23 cellular contexts compared by ENCODE assay signal in genomic region chr2:64015898-64016297, GRCh38. TPM values are rescaled to one million over a fixed set of nuclear protein-coding genes. Genes with fewer than 3 reads are reported as not detected.
DNase-seq lines count a peak whose midpoint lies in the region; ATAC-seq, FAIRE-seq and TF ChIP-seq lines count a peak whose summit lies in the region.
"Had no signal": no experiment of that assay in that cellular context is flagged by ENCODE, and none has a peak within 500 bp of the region (broad histone marks: within the 10 kb centered on the region; RNA-seq: fewer than 3 reads in every experiment).

No MANE protein-coding gene starts in this region.

- H2AK5ac ChIP-seq in IMR-90 (ENCODE audit: low read depth, low read length) = no peak overlapping the region

- H3K9me1 ChIP-seq in IMR-90 (ENCODE audit: insufficient read depth, low read length) = no peaks in the 10 kb centered on the region; the same call in 1 of the 2 replicates

- TF ChIP-seq EP300 in SK-N-SH (IDR thresholded peaks at IDR 0.05; ENCODE audit: borderline replicate concordance in 1 of 2, low read depth in 1 of 2, low read length in 1 of 2) = no peak
- no peak for TF ChIP-seq EP300 in GM12878 (IDR thresholded peaks at IDR 0.05; ENCODE audit: borderline replicate concordance in 1 of 2, control insufficient read depth in 1 of 2, low read depth in 2 of 2, low read length in 2 of 2)

- H3K79me2 ChIP-seq in SK-N-SH (ENCODE audit: insufficient read depth) (peaks cover 74% of the 10 kb centered on the region), GM12878 (ENCODE audit: control insufficient read depth, insufficient read depth, low read length) (peaks cover 48% of the 10 kb centered on the region)

- H3K9me3 ChIP-seq in SK-N-SH (no peaks in the 10 kb centered on the region), IMR-90 (ENCODE audit: control insufficient read depth, insufficient read depth, low read length) (no peaks in the 10 kb centered on the region), GM12878 (replicated peaks; ENCODE audit: control insufficient read depth, insufficient read depth, low read length) (no peaks in the 10 kb centered on the region)
- H3K9me3 ChIP-seq: esophagus squamous epithelium, HAP-1, pancreas, SJSA1 had no signal

- no peaks in the 10 kb centered on the region for H3K27me3 Mint-ChIP-seq in nephron progenitor cell (ENCODE audit: low read depth, poor library complexity)
- H3K27me3 Mint-ChIP-seq in Calu3 (ENCODE audit: unreplicated experiment) = no peaks in the 10 kb centered on the region
- H3K27me3 Mint-ChIP-seq: activated T-helper 17 cell treated with anti-CD3 and anti-CD28 coated beads, Interleukin-2, amount 50 U/mL, for 72 hours; stimulated activated memory B cell treated with anti-CD40 and anti-IgM and Interleukin-4, amounts not matched to agents 10 μg/mL and 1 μg/mL and 100 μg/mL, for 72 hours had no signal

- WGBS in SK-N-SH (ENCODE audit: low lambda C conversion rate) = 81% methylated on average over 3 of the region's 3 CpGs
- 100% methylated on average over 2 of the region's 3 CpGs; no CpG with 5 or more reads in 1 of the 2 experiments for WGBS in IMR-90 (ENCODE audit: extremely low coverage in 2 of 2, insufficient read length in 1 of 2), 2 experiments
- WGBS in GM12878 (ENCODE audit: insufficient coverage, insufficient replicate concordance, low lambda C conversion rate, missing lambda C conversion rate) = 97% methylated on average over 3 of the region's 3 CpGs

- H4K5ac ChIP-seq in IMR-90 (ENCODE audit: low read depth, low read length) = no peak overlapping the region

- peaks cover 31% of the 10 kb centered on the region for H3F3A ChIP-seq in SK-N-SH (replicated peaks; ENCODE audit: insufficient read depth)

- H3K4me2 ChIP-seq in SK-N-SH (0 out of 2 replicates have a peak overlapping the region, but pooled peaks have one; percentile 21), IMR-90 (ENCODE audit: low read depth, low read length) (no peak overlapping the region), GM12878 (ENCODE audit: control insufficient read depth, insufficient read depth) (peak overlapping the region; percentile 15)

- TF ChIP-seq POLR2A in IMR-90 (IDR thresholded peaks at IDR 0.05; ENCODE audit: low read depth, low read length) (no peak), GM12878 (IDR thresholded peaks at IDR 0.05; ENCODE audit: low read depth, low read length) (no peak)

- H3K4me3 Mint-ChIP-seq in nephron progenitor cell = peak overlapping the region; percentile 71
- H3K4me3 Mint-ChIP-seq in Calu3 (ENCODE audit: low read depth, unreplicated experiment) = no peak overlapping the region
- H3K4me3 Mint-ChIP-seq: activated CD8-positive, alpha-beta T cell treated with anti-CD3 and anti-CD28 coated beads, Interleukin-2, amount 10 ng/mL, durations not matched to agents 7 days and 5 days; activated T-helper 17 cell treated with anti-CD3 and anti-CD28 coated beads, Interleukin-2, amount 50 U/mL, for 72 hours; stimulated activated memory B cell treated with anti-CD40 and anti-IgM and Interleukin-4, amounts not matched to agents 10 μg/mL and 1 μg/mL and 100 μg/mL, for 72 hours had no signal

- H3K9me2 ChIP-seq in SK-N-SH = no peaks in the 10 kb centered on the region

- no peak for TF ChIP-seq CTCF in SK-N-SH (IDR thresholded peaks at IDR 0.05)
- no peak for TF ChIP-seq CTCF in IMR-90 (conservative IDR thresholded peaks at IDR 0.05; ENCODE audit: low read depth, low read length)
- no peak for TF ChIP-seq CTCF in GM12878 (IDR thresholded peaks at IDR 0.05 in 2 of 3, conservative IDR thresholded peaks at IDR 0.05 in 1 of 3; ENCODE audit: control insufficient read depth in 2 of 3, extremely low read depth in 1 of 3, insufficient read depth in 1 of 3, low read depth in 3 of 3, low read length in 3 of 3)
- TF ChIP-seq CTCF in nephron progenitor cell (IDR thresholded peaks at IDR 0.05) = no peak
- TF ChIP-seq CTCF in Calu3 (IDR thresholded peaks at IDR 0.05; ENCODE audit: unreplicated experiment) = no peak

- ATAC-seq in SK-N-SH treated with all-trans-retinoic acid at 6 μM for 48 hours = no peak
- ATAC-seq in IMR-90 (ENCODE audit: low read depth) = no peak
- ATAC-seq in GM12878 = no peak
- ATAC-seq: activated CD8-positive, alpha-beta T cell treated with anti-CD3 and anti-CD28 coated beads, Interleukin-2, amount 10 ng/mL, durations not matched to agents 7 days and 5 days; activated T-helper 17 cell treated with anti-CD3 and anti-CD28 coated beads, Interleukin-2, amount 50 U/mL, for 72 hours; pancreas; stimulated activated memory B cell treated with anti-CD40 and anti-IgM and Interleukin-4, amounts not matched to agents 10 μg/mL and 1 μg/mL and 100 μg/mL, for 72 hours had no signal

- no peak overlapping the region for H2BK15ac ChIP-seq in IMR-90 (ENCODE audit: low read depth, low read length)

- peaks cover 0 to 7% of the 10 kb centered on the region in 2 experiments for H3K36me3 ChIP-seq in SK-N-SH (replicated peaks in 1 of 2; ENCODE audit: control insufficient read depth in 1 of 2, insufficient read depth in 2 of 2, low read length in 1 of 2)
- H3K36me3 ChIP-seq in IMR-90 (ENCODE audit: control insufficient read depth, insufficient read depth, low read length) = no peaks in the 10 kb centered on the region
- no peaks in the 10 kb centered on the region for H3K36me3 ChIP-seq in GM12878 (ENCODE audit: control insufficient read depth in 2 of 2, insufficient read depth in 2 of 2, low read length in 1 of 2)
- H3K36me3 ChIP-seq: esophagus squamous epithelium, HAP-1, pancreas had no signal

- SMC1A ChIA-PET in GM12878 (lab: Charles Lee; ENCODE audit: uncharacterized antibody, unreplicated experiment) = interaction anchor here (0.7 to 1.4 kb wide), 8 partner anchors 8 to 92 kb away, joined by 3 to 4 read pairs (median 3); no protein-coding TSS in a partner anchor

- no peak overlapping the region for H2BK120ac ChIP-seq in IMR-90 (ENCODE audit: low read depth, low read length)

- no peak overlapping the region for H4K8ac ChIP-seq in IMR-90 (ENCODE audit: low read depth in 2 of 2, low read length in 2 of 2)

- H3K4ac ChIP-seq in IMR-90 (ENCODE audit: low read depth, low read length) = no peak overlapping the region

- intact Hi-C loops in IMR-90 (cut with micrococcal nuclease) (loop anchor here (5.0 kb wide), 1 partner anchor 319 kb away; no protein-coding TSS in a partner anchor), GM12878 (cut with micrococcal nuclease; ENCODE audit: unreplicated experiment) (no loop called here), Calu3 (cut with micrococcal nuclease; ENCODE audit: unreplicated experiment) (no loop called here)

- H3K23ac ChIP-seq in IMR-90 (ENCODE audit: low read depth, low read length) = peak overlapping the region; percentile 6; the same call in 1 of the 2 replicates

- RAD21 ChIA-PET in GM12878 (lab: Charles Lee; ENCODE audit: unreplicated experiment) = interaction anchor here (0.9 to 2.1 kb wide), 4 partner anchors 8 to 311 kb away, joined by 3 to 5 read pairs (median 4); no protein-coding TSS in a partner anchor

- no peaks in the 10 kb centered on the region for H3K27me3 ChIP-seq in SK-N-SH (ENCODE audit: insufficient read depth)
- H3K27me3 ChIP-seq in IMR-90 (ENCODE audit: control insufficient read depth, insufficient read depth, low read length) = no peaks in the 10 kb centered on the region
- no peaks in the 10 kb centered on the region for H3K27me3 ChIP-seq in GM12878 (replicated peaks in 1 of 2; ENCODE audit: control insufficient read depth in 2 of 2, insufficient read depth in 2 of 2, low read length in 1 of 2)
- H3K27me3 ChIP-seq: esophagus squamous epithelium, pancreas, SJSA1 had no signal

- in situ Hi-C loops in IMR-90 (cut with MboI; ENCODE audit: low sequenced_read_pairs) (no loop called here), GM12878 (cut with MboI) (no loop called here)

- peaks cover 10 to 38% of the 10 kb centered on the region in 2 experiments; a peak in 3 of 4 replicates for H3K79me1 ChIP-seq in IMR-90 (ENCODE audit: low read depth in 1 of 2, low read length in 2 of 2)

- H2BK20ac ChIP-seq in IMR-90 (ENCODE audit: low read depth, low read length) = no peak overlapping the region

- no peak overlapping the region for H2AK9ac ChIP-seq in IMR-90 (replicated peaks; ENCODE audit: low read depth, low read length, poor library complexity)

- H3K4me1 ChIP-seq in SK-N-SH (ENCODE audit: control insufficient read depth in 1 of 2, insufficient read depth in 2 of 2, low read depth in 1 of 2, low read length in 1 of 2) (peaks cover 4 to 25% of the 10 kb centered on the region in 2 experiments), IMR-90 (ENCODE audit: control insufficient read depth, insufficient read depth, low read length) (peaks cover 7% of the 10 kb centered on the region), GM12878 (ENCODE audit: control insufficient read depth, insufficient read depth, low read length) (peaks cover 5% of the 10 kb centered on the region; the same call in 1 of the 2 replicates)

- no peak for DNase-seq in SK-N-SH
- no peak for DNase-seq in IMR-90
- no peak for DNase-seq in GM12878 (ENCODE audit: low read depth, low spot score)
- DNase-seq in nephron progenitor cell = no peak
- DNase-seq in Calu3 = no peak
- no peak for DNase-seq in NCI-H2029 treated with DMSO at 0.1 percent for 48 hours (lab: John Stamatoyannopoulos, UW)
- DNase-seq in cerebellar nuclear complex (lab: John Stamatoyannopoulos, UW) = no peak
- DNase-seq: 8988T; activated CD8-positive, alpha-beta T cell treated with anti-CD3 and anti-CD28 coated beads, Interleukin-2, amount 10 ng/mL, durations not matched to agents 7 days and 5 days; anterior cingulate cortex; CD8-positive, alpha-beta memory T cell; esophagus squamous epithelium; head of caudate nucleus; NCI-H1436; pancreas; trophoblast cell had no signal

- no peak for FAIRE-seq in GM12878 (lab: Jason Lieb, UNC)
- FAIRE-seq: G401.6, islet of Langerhans, pancreas had no signal

- peaks cover 18% of the 10 kb centered on the region for H3K36me3 Mint-ChIP-seq in nephron progenitor cell (ENCODE audit: low read depth)
- H3K36me3 Mint-ChIP-seq in Calu3 (ENCODE audit: insufficient read depth, unreplicated experiment) = peaks cover 27% of the 10 kb centered on the region

- H4K91ac ChIP-seq in IMR-90 (ENCODE audit: insufficient read depth, low read depth, low read length) = no peak overlapping the region

- H3K56ac ChIP-seq in IMR-90 (ENCODE audit: extremely low read depth, insufficient read depth, low read length) = no peak overlapping the region

- H3K14ac ChIP-seq in IMR-90 (replicated peaks; ENCODE audit: low read depth, low read length) = no peak overlapping the region; the same call in 1 of the 2 replicates

- BruUV-seq in IMR-90 (replicated peaks; lab: Mats Ljungman, UMichigan) (no TSS peak), GM12878 (replicated peaks; lab: Mats Ljungman, UMichigan) (TSS peak; percentile 44), Calu3 (replicated peaks; lab: Mats Ljungman, UMichigan) (no TSS peak)

- POLR2A ChIA-PET in SK-N-SH (lab: Yijun Ruan, JAX) = no interaction called here
- POLR2A ChIA-PET in IMR-90 (lab: Charles Lee; ENCODE audit: unreplicated experiment) = no interaction called here
- POLR2A ChIA-PET in GM12878 (lab: Charles Lee) = no interaction called here

- no peak overlapping the region for H2AFZ ChIP-seq in SK-N-SH (ENCODE audit: low read depth)
- no peak overlapping the region for H2AFZ ChIP-seq in IMR-90 (replicated peaks; ENCODE audit: low read length, poor library complexity)
- H2AFZ ChIP-seq in GM12878 (ENCODE audit: control insufficient read depth, low read depth, low read length) = no peak overlapping the region

- H3K9me3 Mint-ChIP-seq in nephron progenitor cell (peaks cover 3% of the 10 kb centered on the region), Calu3 (ENCODE audit: low read depth, unreplicated experiment) (no peaks in the 10 kb centered on the region)
- H3K9me3 Mint-ChIP-seq: activated T-helper 17 cell treated with anti-CD3 and anti-CD28 coated beads, Interleukin-2, amount 50 U/mL, for 72 hours; CD8-positive, alpha-beta memory T cell; stimulated activated memory B cell treated with anti-CD40 and anti-IgM and Interleukin-4, amounts not matched to agents 10 μg/mL and 1 μg/mL and 100 μg/mL, for 72 hours had no signal

- H4K20me1 ChIP-seq in SK-N-SH (ENCODE audit: insufficient read depth) (peaks cover 16% of the 10 kb centered on the region), IMR-90 (ENCODE audit: insufficient read depth, low read length) (peaks cover 30% of the 10 kb centered on the region), GM12878 (ENCODE audit: control insufficient read depth, insufficient read depth) (no peaks in the 10 kb centered on the region)

- H3K27ac Mint-ChIP-seq in nephron progenitor cell (no peak overlapping the region), Calu3 (ENCODE audit: unreplicated experiment) (no peak overlapping the region)
- H3K27ac Mint-ChIP-seq: activated CD8-positive, alpha-beta T cell treated with anti-CD3 and anti-CD28 coated beads, Interleukin-2, amount 10 ng/mL, durations not matched to agents 7 days and 5 days; activated T-helper 17 cell treated with anti-CD3 and anti-CD28 coated beads, Interleukin-2, amount 50 U/mL, for 72 hours; stimulated activated memory B cell treated with anti-CD40 and anti-IgM and Interleukin-4, amounts not matched to agents 10 μg/mL and 1 μg/mL and 100 μg/mL, for 72 hours had no signal

- dilution Hi-C loops in IMR-90 (cut with HindIII; ENCODE audit: low sequenced_read_pairs, unreplicated experiment) = no loop called here

- TF ChIP-seq RAD21 in SK-N-SH (IDR thresholded peaks at IDR 0.05; ENCODE audit: low read length) (no peak), IMR-90 (IDR thresholded peaks at IDR 0.05; ENCODE audit: low read length) (no peak), GM12878 (IDR thresholded peaks at IDR 0.05; ENCODE audit: insufficient read depth, low read depth, low read length) (no peak)

- CTCF ChIA-PET in SK-N-SH (lab: Yijun Ruan, JAX) (interaction anchor here (1.1 kb wide), 1 partner anchor 630 kb away, joined by 3 read pairs; no protein-coding TSS in a partner anchor), IMR-90 (lab: Yijun Ruan, JAX) (no interaction called here), GM12878 (lab: Yijun Ruan, JAX) (interaction anchor here (0.6 to 2.5 kb wide), 12 partner anchors 9 to 1971 kb away, joined by 3 to 7 read pairs (median 4); no protein-coding TSS in a partner anchor), Calu3 (lab: Charles Lee) (no interaction called here)

- H3K4me3 ChIP-seq in SK-N-SH (ENCODE audit: low read depth in 2 of 2, low read length in 1 of 2) (no peak overlapping the region; a peak in 1 of 4 replicates), IMR-90 (ENCODE audit: insufficient read depth, low read depth, low read length) (no peak overlapping the region), GM12878 (peak overlapping the region; percentile 25; the same call in 1 of the 2 replicates)
- H3K4me3 ChIP-seq: esophagus squamous epithelium, HAP-1, pancreas, SJSA1 had no signal

- no peak overlapping the region for H2BK5ac ChIP-seq in IMR-90 (ENCODE audit: low read depth, low read length, poor library complexity, severe bottlenecking)

- H3K18ac ChIP-seq in IMR-90 (ENCODE audit: low read depth, low read length) = no peak overlapping the region

- H3K27ac ChIP-seq in SK-N-SH (ENCODE audit: low read depth in 2 of 2, low read length in 1 of 2) (peak overlapping the region in 1 of 2 experiments; percentile 1; a peak in 1 of 4 replicates), IMR-90 (ENCODE audit: insufficient read depth, low read length) (no peak overlapping the region), GM12878 (ENCODE audit: control insufficient read depth, insufficient read depth) (no peak overlapping the region)
- H3K27ac ChIP-seq: pancreas, SJSA1 had no signal

- peaks cover 35% of the 10 kb centered on the region for H3K4me1 Mint-ChIP-seq in nephron progenitor cell
- H3K4me1 Mint-ChIP-seq in Calu3 (ENCODE audit: low read depth, unreplicated experiment) = peaks cover 35% of the 10 kb centered on the region

- H3K9ac ChIP-seq in SK-N-SH = no peak overlapping the region
- no peak overlapping the region for H3K9ac ChIP-seq in IMR-90 (ENCODE audit: low read depth, low read length)
- H3K9ac ChIP-seq in GM12878 (ENCODE audit: control insufficient read depth, insufficient read depth, low read length) = no peak overlapping the region

RNA-seq across cellular contexts. Expression of gene VPS54, which starts 3.3 kb away (rescaled TPM):
- polyA plus RNA-seq in SK-N-SH (2012; rRNA removed) (5.3 and 8.0 TPM in 2 replicates), IMR-90 (2012; rRNA removed) (5.2 and 7.1 TPM in 2 replicates), GM12878 (2011; rRNA removed) (16.2 and 25.4 TPM in 2 replicates), GM12878 (2014; fragmentation: Illumina TruSeq; extraction: Trizol) (12.7 and 17.6 TPM in 2 replicates), GM12878 (2014; fragmentation: Nextera tagmentation; extraction: Ambion mirVana) (1 to 10 TPM; 3.3 to 7.0 TPM), GM12878 (2014; rRNA removed) (7.2 and 9.1 TPM in 2 replicates), GM12878 (2016; fragmentation: Nextera tagmentation; extraction: Ambion mirVana) (1 to 10 TPM; 1.6 to 6.4 TPM)
- 7.9 and 8.5 TPM in 2 replicates for polyA plus RNA-seq in SK-N-SH (2012; cell fraction: cytosol; rRNA removed)
- 4.8 and 13.6 TPM in 2 replicates for polyA plus RNA-seq in SK-N-SH (2012; cell fraction: nucleus; rRNA removed)
- total RNA-seq in IMR-90 (2012; rRNA removed) (18.1 and 23.3 TPM in 2 replicates), GM12878 (2014; rRNA removed) (11.7 and 14.8 TPM in 2 replicates), GM12878 (2014; rRNA removed; fragmentation: Illumina TruSeq; extraction: Trizol) (15.3 and 15.9 TPM in 2 replicates), GM12878 (2021) (9.5 and 9.7 TPM in 2 replicates), Calu3 (2022) (10.5 and 11.7 TPM in 2 replicates)
- polyA plus RNA-seq in IMR-90 (2012; cell fraction: cytosol; rRNA removed) = 0.90 and 1.1 TPM in 2 replicates
- polyA plus RNA-seq in IMR-90 (2012; cell fraction: nucleus; rRNA removed; ENCODE audit: low replicate concordance) = 1.6 and 15.7 TPM in 2 replicates
- total RNA-seq in GM12878 (2013; cell fraction: nucleolus; rRNA removed) = 33.2 and 34.1 TPM in 2 replicates
- polyA plus RNA-seq in GM12878 (2011; ENCODE audit: low read depth) = 4.0 TPM
- 4.7 and 5.6 TPM in 2 replicates for polyA plus RNA-seq in GM12878 (2011; cell fraction: cytosol; rRNA removed)
- 9.1 and 11.8 TPM in 2 replicates for polyA plus RNA-seq in GM12878 (2011; cell fraction: nucleus; rRNA removed)
- polyA plus RNA-seq in GM12878 (2012) = 7.7 and 9.7 TPM in 2 replicates
- 13.4 and 19.7 TPM in 2 replicates for polyA minus RNA-seq in GM12878 (2011; rRNA and poly(A)+ RNA removed)
- 5.3 and 7.1 TPM in 2 replicates for polyA minus RNA-seq in GM12878 (2011; cell fraction: cytosol; rRNA and poly(A)+ RNA removed)
- polyA minus RNA-seq in GM12878 (2011; cell fraction: nucleus; rRNA and poly(A)+ RNA removed) = 9.6 and 13.0 TPM in 2 replicates

Comparison
In these comparisons a context has a peak if more than half of its experiments do, and no peak if none do; other contexts are left out.
1. CTCF ChIA-PET loops: an anchor here in SK-N-SH (1.1 kb wide) and GM12878 (0.6 to 2.5 kb wide); none called in IMR-90 and Calu3.